Comparison of ENCODE assay signal across 33 cellular contexts in the genomic region with DNA sequence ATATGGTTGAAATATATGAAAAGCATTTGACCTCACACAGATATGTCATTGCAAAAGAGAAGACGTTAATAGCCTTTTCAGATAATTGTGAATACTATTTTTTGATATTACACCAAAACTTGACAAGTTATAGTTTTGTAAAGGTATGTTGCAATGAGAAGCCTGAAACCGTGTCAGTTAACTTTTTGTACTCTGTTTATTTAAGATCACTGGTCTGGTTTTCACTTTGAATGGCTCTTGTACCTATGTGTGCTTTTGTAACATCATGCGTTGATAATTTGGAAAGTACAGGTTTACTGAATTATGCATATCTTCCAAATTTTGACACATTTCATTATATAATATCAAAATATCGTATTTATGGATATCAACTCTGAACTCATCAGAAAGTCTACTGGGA.
"Had no signal": no experiment of that assay in that cellular context is flagged by ENCODE, and none has a peak within 500 bp of the region (broad histone marks: within the 10 kb centered on the region; RNA-seq: fewer than 3 reads in every experiment).

No MANE protein-coding gene starts in this region.

- H3K4me3 ChIP-seq: adrenal gland, ascending aorta, body of pancreas, breast epithelium, cardiac muscle cell had no signal

- H3K4me1 ChIP-seq: adrenal gland, ascending aorta, body of pancreas, breast epithelium had no signal

- DNase-seq: activated effector memory CD4-positive, alpha-beta T cell treated with anti-CD3 and anti-CD28 coated beads, Interleukin-2, amount 50 U/mL, for 16 hours; activated effector memory CD4-positive, alpha-beta T cell treated with Interleukin-2 at 50 U/mL for 16 hours; activated gamma-delta T cell; activated gamma-delta T cell treated with Interleukin-2 at 50 U/mL for 16 hours; activated naive CD4-positive, alpha-beta T cell; activated naive CD4-positive, alpha-beta T cell treated with anti-CD3 and anti-CD28 coated beads for 36 hours; activated naive CD4-positive, alpha-beta T cell treated with anti-CD3 and anti-CD28 coated beads, Interleukin-2, amount 10 ng/mL, durations not matched to agents 7 days and 5 days; activated naive CD4-positive, alpha-beta T cell treated with anti-CD3 and anti-CD28 coated beads, Interleukin-2, amount 50 U/mL, for 16 hours; activated naive CD4-positive, alpha-beta T cell treated with Interleukin-2 at 50 U/mL for 16 hours; activated naive CD8-positive, alpha-beta T cell treated with anti-CD3 and anti-CD28 coated beads for 36 hours; activated naive CD8-positive, alpha-beta T cell treated with anti-CD3 and anti-CD28 coated beads, Interleukin-2, amount 10 ng/mL, durations not matched to agents 7 days and 5 days; activated naive CD8-positive, alpha-beta T cell treated with anti-CD3 and anti-CD28 coated beads, Interleukin-2, amount 50 U/mL, for 24 hours; activated T-cell treated with anti-CD3 and anti-CD28 coated beads, Interleukin-2, amount 50 U/mL, for 24 hours; activated T-cell treated with anti-CD3 and anti-CD28 coated beads, Interleukin-2, amount 50 U/mL, for 4 hours; activated T-cell treated with anti-CD3 and anti-CD28 coated beads, Interleukin-2, amount 50 U/mL, for 48 hours; activated T-cell treated with anti-CD3 and anti-CD28 coated beads, Interleukin-2, amount 50 U/mL, for 72 hours; adrenal gland; amniotic stem cell; amygdala; anterior cingulate cortex; aorta; body of pancreas; brain microvascular endothelial cell; caudate nucleus; central memory CD4-positive, alpha-beta T cell; cerebellar nuclear complex had no signal

- H3K27me3 ChIP-seq: adrenal gland, ascending aorta, body of pancreas, brain microvascular endothelial cell, breast epithelium, cardiac muscle cell had no signal

- H3K36me3 ChIP-seq: adrenal gland, ascending aorta, brain microvascular endothelial cell, breast epithelium had no signal

- H3K9me3 ChIP-seq: adrenal gland, ascending aorta, body of pancreas, breast epithelium had no signal

- FAIRE-seq: astrocyte, bronchial epithelial cell had no signal

- ATAC-seq: activated naive CD4-positive, alpha-beta T cell treated with anti-CD3 and anti-CD28 coated beads, Interleukin-2, amount 50 U/mL, for 72 hours; activated naive CD8-positive, alpha-beta T cell treated with anti-CD3 and anti-CD28 coated beads, Interleukin-2, amount 50 U/mL, for 24 hours; activated T-cell treated with anti-CD3 and anti-CD28 coated beads, Interleukin-2, amount 50 U/mL, for 4 hours; activated T-cell treated with anti-CD3 and anti-CD28 coated beads, Interleukin-2, amount 50 U/mL, for 72 hours; activated T-helper 17 cell treated with anti-CD3 and anti-CD28 coated beads, Interleukin-2, amount 50 U/mL, for 72 hours; body of pancreas had no signal

- H3K27ac ChIP-seq: adrenal gland, ascending aorta, body of pancreas, brain microvascular endothelial cell, breast epithelium, cardiac muscle cell had no signal
